In the genomic region with DNA sequence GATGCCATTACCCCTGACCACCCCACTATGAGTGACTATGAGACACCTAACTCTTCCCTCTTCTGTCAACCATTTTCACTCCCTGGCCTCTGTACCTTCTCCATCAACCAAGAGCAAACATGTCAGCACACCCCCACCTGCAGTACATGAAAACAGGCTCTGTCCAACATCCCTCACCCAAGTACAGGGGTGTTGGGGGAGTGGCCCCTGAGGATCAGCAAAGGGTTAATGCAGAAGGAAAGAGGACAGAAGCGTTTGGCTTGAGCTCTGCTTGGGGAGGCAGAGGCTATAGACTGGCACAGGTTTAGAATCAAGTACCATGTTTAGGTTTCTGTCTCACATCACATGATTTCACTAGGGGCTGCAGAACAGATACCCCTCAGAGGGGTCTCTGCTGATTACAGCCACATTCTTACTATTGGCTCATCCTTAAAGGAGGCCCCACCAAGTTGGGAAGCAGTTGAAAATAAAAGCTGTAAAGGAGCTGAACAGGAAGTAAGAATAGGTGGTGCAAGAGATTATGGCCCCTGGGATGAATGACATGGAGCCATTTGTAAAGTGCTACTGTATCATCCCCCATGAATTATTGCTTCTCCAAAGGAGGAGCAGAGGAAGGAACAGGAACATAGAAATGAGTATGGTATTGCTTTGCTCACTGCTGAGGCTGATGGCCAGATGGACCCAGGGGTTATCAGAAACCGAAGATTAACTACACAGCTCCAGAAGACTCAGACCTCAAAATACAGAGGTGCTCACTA, we compare ENCODE assay signal across 1 cellular context.
A peak's percentile ranks its signal among the peaks of the same experiment; 100 is the strongest.
TF ChIP-seq lines count a peak whose summit lies in the region.

No MANE protein-coding gene starts in this region.

TF ChIP-seq in GM12878, 131 proteins besides CTCF, POLR2A, EP300 and RAD21:
- TF ChIP-seq, protein P1, sequence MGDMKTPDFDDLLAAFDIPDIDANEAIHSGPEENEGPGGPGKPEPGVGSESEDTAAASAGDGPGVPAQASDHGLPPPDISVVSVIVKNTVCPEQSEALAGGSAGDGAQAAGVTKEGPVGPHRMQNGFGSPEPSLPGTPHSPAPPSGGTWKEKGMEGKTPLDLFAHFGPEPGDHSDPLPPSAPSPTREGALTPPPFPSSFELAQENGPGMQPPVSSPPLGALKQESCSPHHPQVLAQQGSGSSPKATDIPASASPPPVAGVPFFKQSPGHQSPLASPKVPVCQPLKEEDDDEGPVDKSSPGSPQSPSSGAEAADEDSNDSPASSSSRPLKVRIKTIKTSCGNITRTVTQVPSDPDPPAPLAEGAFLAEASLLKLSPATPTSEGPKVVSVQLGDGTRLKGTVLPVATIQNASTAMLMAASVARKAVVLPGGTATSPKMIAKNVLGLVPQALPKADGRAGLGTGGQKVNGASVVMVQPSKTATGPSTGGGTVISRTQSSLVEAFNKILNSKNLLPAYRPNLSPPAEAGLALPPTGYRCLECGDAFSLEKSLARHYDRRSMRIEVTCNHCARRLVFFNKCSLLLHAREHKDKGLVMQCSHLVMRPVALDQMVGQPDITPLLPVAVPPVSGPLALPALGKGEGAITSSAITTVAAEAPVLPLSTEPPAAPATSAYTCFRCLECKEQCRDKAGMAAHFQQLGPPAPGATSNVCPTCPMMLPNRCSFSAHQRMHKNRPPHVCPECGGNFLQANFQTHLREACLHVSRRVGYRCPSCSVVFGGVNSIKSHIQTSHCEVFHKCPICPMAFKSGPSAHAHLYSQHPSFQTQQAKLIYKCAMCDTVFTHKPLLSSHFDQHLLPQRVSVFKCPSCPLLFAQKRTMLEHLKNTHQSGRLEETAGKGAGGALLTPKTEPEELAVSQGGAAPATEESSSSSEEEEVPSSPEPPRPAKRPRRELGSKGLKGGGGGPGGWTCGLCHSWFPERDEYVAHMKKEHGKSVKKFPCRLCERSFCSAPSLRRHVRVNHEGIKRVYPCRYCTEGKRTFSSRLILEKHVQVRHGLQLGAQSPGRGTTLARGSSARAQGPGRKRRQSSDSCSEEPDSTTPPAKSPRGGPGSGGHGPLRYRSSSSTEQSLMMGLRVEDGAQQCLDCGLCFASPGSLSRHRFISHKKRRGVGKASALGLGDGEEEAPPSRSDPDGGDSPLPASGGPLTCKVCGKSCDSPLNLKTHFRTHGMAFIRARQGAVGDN (IDR thresholded peaks at IDR 0.05): no peak
- TF ChIP-seq YY1 (IDR thresholded peaks at IDR 0.05; ENCODE audit: low read depth, low read length): 0 out of 2 replicates have a peak, but pooled peaks have one; percentile 26
